Comparison of ENCODE assay signal across 15 cellular contexts in genomic region chr7:11592699-11593098, GRCh38.
A peak's percentile ranks its signal among the peaks of the same experiment; 100 is the strongest.
DNase-seq lines count a peak whose midpoint lies in the region; ATAC-seq and TF ChIP-seq lines count a peak whose summit lies in the region.
"Had no signal": no experiment of that assay in that cellular context is flagged by ENCODE, and none has a peak within 500 bp of the region (broad histone marks: within the 10 kb centered on the region; RNA-seq: fewer than 3 reads in every experiment).

No MANE protein-coding gene starts in this region.

- H3K27ac ChIP-seq in C4-2B, result peak overlapping the region; percentile 77; the same call in 1 of the 2 replicates
- peak overlapping the region in 2 of 3 donors; percentile 21 to 31 for H3K27ac ChIP-seq in right lobe of liver
- H3K27ac ChIP-seq: GM23248 had no signal

- peak overlapping the region in 1 of 3 donors; percentile 19 for H3K4me3 ChIP-seq in right lobe of liver
- H3K4me3 ChIP-seq: GM23248, MG63 had no signal

- H3K27me3 Mint-ChIP-seq in activated naive CD4-positive, alpha-beta T cell treated with anti-CD3 and anti-CD28 coated beads, Interleukin-2, amount 10 ng/mL, durations not matched to agents 7 days and 5 days, result no peaks in the 10 kb centered on the region

- H3K9me3 Mint-ChIP-seq in activated naive CD4-positive, alpha-beta T cell treated with anti-CD3 and anti-CD28 coated beads, Interleukin-2, amount 10 ng/mL, durations not matched to agents 7 days and 5 days, result no peaks in the 10 kb centered on the region

- peaks cover 0 to 7% (median 0%) of the 10 kb centered on the region in 4 donors for H3K4me1 ChIP-seq in right lobe of liver
- H3K4me1 ChIP-seq: BE2C had no signal

- DNase-seq in H4 (ENCODE audit: low spot score) (peak; percentile 63), dermis blood vessel endothelial cell (peak; percentile 57), right lobe of liver (no peak), OCI-M1 (lab: John Stamatoyannopoulos, UW) (no peak), sciatic nerve (ENCODE audit: low spot score) (no peak)
- DNase-seq in activated naive CD4-positive, alpha-beta T cell treated with anti-CD3 and anti-CD28 coated beads, Interleukin-2, amount 10 ng/mL, durations not matched to agents 7 days and 5 days, result no peak
- DNase-seq: BE2C, DMS 273 treated with DMSO at 0.1 percent for 48 hours, GM23248, KBM-7, MG63, NCI-H187 treated with DMSO at 0.1 percent for 48 hours, NCI-H82, SIG-M5 had no signal

- no peaks in the 10 kb centered on the region for H3K9me3 ChIP-seq in right lobe of liver
- H3K9me3 ChIP-seq: BE2C, MG63 had no signal

- no peak for TF ChIP-seq POLR2A in right lobe of liver (IDR thresholded peaks at IDR 0.05)

- no peaks in the 10 kb centered on the region for H3K4me1 Mint-ChIP-seq in activated naive CD4-positive, alpha-beta T cell treated with anti-CD3 and anti-CD28 coated beads, Interleukin-2, amount 10 ng/mL, durations not matched to agents 7 days and 5 days

- H3K36me3 Mint-ChIP-seq in activated naive CD4-positive, alpha-beta T cell treated with anti-CD3 and anti-CD28 coated beads, Interleukin-2, amount 10 ng/mL, durations not matched to agents 7 days and 5 days, result no peaks in the 10 kb centered on the region

- CTCF ChIA-PET in activated naive CD4-positive, alpha-beta T cell treated with anti-CD3 and anti-CD28 coated beads, Interleukin-2, amount 10 ng/mL, durations not matched to agents 7 days and 5 days (lab: Charles Lee), result no interaction called here

- ATAC-seq in right lobe of liver (peak; percentile 71 to 91 (median 85)), sciatic nerve (no peak)

- intact Hi-C loops in right lobe of liver (cut with DNase I) (no loop called here), sciatic nerve (cut with DNase I) (no loop called here)

- no peak; the same call in 1 of the 2 replicates for TF ChIP-seq CTCF in C4-2B (conservative IDR thresholded peaks at IDR 0.05)
- TF ChIP-seq CTCF in right lobe of liver (IDR thresholded peaks at IDR 0.05), result no peak

- no peaks in the 10 kb centered on the region for H3K27me3 ChIP-seq in right lobe of liver
- H3K27me3 ChIP-seq: BE2C, MG63 had no signal

- no peaks in the 10 kb centered on the region for H3K36me3 ChIP-seq in right lobe of liver
- H3K36me3 ChIP-seq: MG63 had no signal

- no peak overlapping the region for H3K4me3 Mint-ChIP-seq in activated naive CD4-positive, alpha-beta T cell treated with anti-CD3 and anti-CD28 coated beads, Interleukin-2, amount 10 ng/mL, durations not matched to agents 7 days and 5 days

- 30% methylated on average over 3 of the region's 3 CpGs for WGBS in right lobe of liver (ENCODE audit: insufficient coverage, low coverage, low lambda C conversion rate, missing lambda C conversion rate)

- no peak overlapping the region for H3K27ac Mint-ChIP-seq in activated naive CD4-positive, alpha-beta T cell treated with anti-CD3 and anti-CD28 coated beads, Interleukin-2, amount 10 ng/mL, durations not matched to agents 7 days and 5 days

Comparison
In these comparisons a context has a peak if more than half of its experiments do, and no peak if none do; other contexts are left out.
1. DNase-seq: peak in H4 (single experiment) and dermis blood vessel endothelial cell (single experiment); none in right lobe of liver (0 of 3), OCI-M1 (single experiment), activated naive CD4-positive, alpha-beta T cell treated with anti-CD3 and anti-CD28 coated beads, Interleukin-2, amount 10 ng/mL, durations not matched to agents 7 days and 5 days (single experiment) and sciatic nerve (single experiment).